Comparison of ENCODE assay signal across 22 cellular contexts in the genomic region with DNA sequence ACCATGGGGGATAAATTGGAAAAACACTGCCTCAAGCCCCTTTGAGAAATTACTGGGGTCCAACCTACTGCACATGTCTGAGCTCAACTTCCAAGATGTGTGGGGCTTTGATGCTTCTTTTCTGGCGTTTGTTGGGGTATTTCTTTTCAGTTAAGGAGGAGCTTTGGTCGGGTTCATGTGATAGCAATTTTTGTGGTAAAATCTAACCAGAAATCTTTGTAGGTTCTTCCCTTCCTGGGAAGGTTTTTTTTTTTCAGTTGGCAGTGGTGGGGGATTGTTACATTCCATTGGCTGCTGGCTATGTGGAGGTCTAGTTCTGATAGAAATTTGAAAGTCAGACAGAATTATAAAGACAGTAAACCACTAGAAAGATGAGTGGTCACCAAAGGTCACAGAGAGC.
"Had no signal": no experiment of that assay in that cellular context is flagged by ENCODE, and none has a peak within 500 bp of the region (broad histone marks: within the 10 kb centered on the region; RNA-seq: fewer than 3 reads in every experiment).

No MANE protein-coding gene starts in this region.

- DNase-seq: activated B cell treated with CpG ODN at 0.5 μM for 24 hours; activated CD4-positive, alpha-beta memory T cell treated with anti-CD3 and anti-CD28 coated beads for 36 hours; activated CD4-positive, alpha-beta T cell treated with anti-CD3 and anti-CD28 coated beads for 1 hour; activated CD4-positive, alpha-beta T cell treated with anti-CD3 and anti-CD28 coated beads, Interleukin-2, amount 10 ng/mL, durations not matched to agents 24 days and 14 days; activated CD8-positive, alpha-beta memory T cell treated with anti-CD3 and anti-CD28 coated beads for 24 hours; activated effector memory CD4-positive, alpha-beta T cell treated with anti-CD3 and anti-CD28 coated beads, Interleukin-2, amount 50 U/mL, for 16 hours; activated naive CD4-positive, alpha-beta T cell treated with anti-CD3 and anti-CD28 coated beads for 36 hours; activated T-cell treated with anti-CD3 and anti-CD28 coated beads, Interleukin-2, amount 50 U/mL, for 4 hours; amygdala; cerebellar nuclear complex; NCI-H1048; NCI-H146; NCI-H187 treated with DMSO at 0.1 percent for 48 hours; NCI-H2081 treated with DMSO at 0.1 percent for 48 hours; NCI-H2171; NCI-H2227 treated with DMSO at 0.1 percent for 48 hours; NCI-H526; NCI-H82; SIG-M5; T-helper 2 cell; T1000 had no signal

- H3K27ac ChIP-seq: KMS-11 had no signal

- ATAC-seq: activated T-cell treated with anti-CD3 and anti-CD28 coated beads, Interleukin-2, amount 50 U/mL, for 4 hours had no signal
